ENCODE assay signal across 8 cellular contexts in genomic region chr15:55168350-55168974, GRCh38. TPM values are rescaled to one million over a fixed set of nuclear protein-coding genes. Genes with fewer than 3 reads are reported as not detected.
A peak's percentile ranks its signal among the peaks of the same experiment; 100 is the strongest.
DNase-seq lines count a peak whose midpoint lies in the region; ATAC-seq, FAIRE-seq and TF ChIP-seq lines count a peak whose summit lies in the region.

No MANE protein-coding gene starts in this region.

- DNase-seq in GM10248 (ENCODE audit: extremely low spot score) (peak; percentile 61), H54 (ENCODE audit: insufficient read length, low spot score) (peak; percentile 26), SHP77 (lab: John Stamatoyannopoulos, UW) (peak; percentile 75 to 82), glomerular visceral epithelial cell (ENCODE audit: extremely low spot score) (peak; percentile 71), psoas muscle (peak; percentile 25 to 55)
- DNase-seq in activated effector memory CD4-positive, alpha-beta T cell treated with Interleukin-2 at 50 U/mL for 16 hours: peak; percentile 18
- no peak for DNase-seq in effector CD8-positive, alpha-beta T cell (lab: John Stamatoyannopoulos, UW)

- H3K27ac ChIP-seq in psoas muscle: no peak overlapping the region

- ATAC-seq in psoas muscle: peak in 2 of 4 donors; percentile 48

- peak; percentile 66 for FAIRE-seq in H54 (lab: Jason Lieb, UNC)

- POLR2A ChIA-PET in GM10248 (lab: Yijun Ruan, JAX): no interaction called here

- no peaks in the 10 kb centered on the region for H3K9me3 ChIP-seq in psoas muscle

- WGBS in psoas muscle, 3 donors: 63 to 70% (median 63%) methylated on average over 11 of the region's 11 CpGs

- TF ChIP-seq CTCF in GM10248 (IDR thresholded peaks at IDR 0.05; ENCODE audit: control extremely low read depth, extremely low read depth, low read depth, missing control alignments) (peak; percentile 83), LNCAP (IDR thresholded peaks at IDR 0.05) (peak; percentile 88), psoas muscle (IDR thresholded peaks at IDR 0.05) (peak; percentile 54)

- no peaks in the 10 kb centered on the region for H3K36me3 ChIP-seq in psoas muscle (ENCODE audit: insufficient read depth in 1 of 2, low read depth in 1 of 2)

- intact Hi-C loops in psoas muscle (cut with DNase I): no loop called here

- no peaks in the 10 kb centered on the region for H3K27me3 ChIP-seq in psoas muscle (ENCODE audit: insufficient read depth in 3 of 3, low read length in 2 of 3)

- CTCF ChIA-PET in GM10248 (lab: Yijun Ruan, JAX): interaction anchor here (0.8 to 4.1 kb wide), 14 partner anchors 10 to 1208 kb away, joined by 3 to 23 read pairs (median 4); partner anchors contain the start of gene RSL24D1

- H3K4me3 ChIP-seq in psoas muscle: no peak overlapping the region

- H3K4me1 ChIP-seq in psoas muscle: no peaks in the 10 kb centered on the region

- no peak for TF ChIP-seq POLR2A in H54 (IDR thresholded peaks at IDR 0.05; ENCODE audit: low read depth, low read length)

RNA-seq across cellular contexts. Expression of gene RSL24D1, which starts 28.3 kb away (rescaled TPM):
- 10 to 100 TPM; 37.9 to 61.0 (median 55.3) TPM for total RNA-seq in psoas muscle
- 10 to 100 TPM; 60.0 to 73.7 (median 71.3) TPM for polyA plus RNA-seq in psoas muscle
